ENCODE assay signal across 18 cellular contexts in genomic region chr13:59299584-59299983, GRCh38.
"Had no signal": no experiment of that assay in that cellular context is flagged by ENCODE, and none has a peak within 500 bp of the region (broad histone marks: within the 10 kb centered on the region; RNA-seq: fewer than 3 reads in every experiment).

No MANE protein-coding gene starts in this region.

- H3K4me3 ChIP-seq: mucosa of descending colon, psoas muscle, right lobe of liver, suprapubic skin, thyroid gland, upper lobe of left lung, uterus had no signal

- ATAC-seq: foreskin keratinocyte; mucosa of descending colon; naive thymus-derived CD8-positive, alpha-beta T cell; psoas muscle; right lobe of liver; stimulated activated naive CD8-positive, alpha-beta T cell treated with anti-CD3 and anti-CD28 coated beads, Interleukin-15, Interleukin-2, amounts not matched to agents 100 U/mL and 50 U/mL, for 24 hours had no signal

- H3K9me3 ChIP-seq: mucosa of descending colon, neutrophil, psoas muscle, right lobe of liver, suprapubic skin, thyroid gland, upper lobe of left lung, uterus had no signal

- H3K4me1 ChIP-seq: foreskin keratinocyte, psoas muscle, right lobe of liver, suprapubic skin, thyroid gland, upper lobe of left lung, uterus had no signal

- H3K36me3 ChIP-seq: neutrophil, right lobe of liver, suprapubic skin, thyroid gland, upper lobe of left lung, uterus had no signal

- H3K27me3 ChIP-seq: foreskin keratinocyte, neutrophil, right lobe of liver, suprapubic skin, thyroid gland, upper lobe of left lung, uterus had no signal

- H3K27ac ChIP-seq: foreskin keratinocyte, neutrophil, psoas muscle, right lobe of liver, suprapubic skin, thyroid gland, upper lobe of left lung, uterus had no signal

- DNase-seq: dermis blood vessel endothelial cell; foreskin keratinocyte; head of caudate nucleus; hypothalamus; kidney glomerular epithelial cell; mammary epithelial cell; mucosa of descending colon; naive thymus-derived CD8-positive, alpha-beta T cell; psoas muscle; right lobe of liver; stimulated activated CD4-positive, alpha-beta T cell treated with anti-CD3 and anti-CD28 coated beads, Interleukin-4, amount 100 ng/mL, for 1 hour; stimulated activated CD8-positive, alpha-beta memory T cell treated with anti-CD3 and anti-CD28 coated beads, Interleukin-4, amount 100 ng/mL, for 48 hours; stimulated activated naive CD8-positive, alpha-beta T cell treated with anti-CD3 and anti-CD28 coated beads, Interleukin-15, Interleukin-2, amounts not matched to agents 100 U/mL and 50 U/mL, for 24 hours; thyroid gland; upper lobe of left lung; uterus had no signal
